Comparison of ENCODE assay signal across 8 cellular contexts in the genomic region with DNA sequence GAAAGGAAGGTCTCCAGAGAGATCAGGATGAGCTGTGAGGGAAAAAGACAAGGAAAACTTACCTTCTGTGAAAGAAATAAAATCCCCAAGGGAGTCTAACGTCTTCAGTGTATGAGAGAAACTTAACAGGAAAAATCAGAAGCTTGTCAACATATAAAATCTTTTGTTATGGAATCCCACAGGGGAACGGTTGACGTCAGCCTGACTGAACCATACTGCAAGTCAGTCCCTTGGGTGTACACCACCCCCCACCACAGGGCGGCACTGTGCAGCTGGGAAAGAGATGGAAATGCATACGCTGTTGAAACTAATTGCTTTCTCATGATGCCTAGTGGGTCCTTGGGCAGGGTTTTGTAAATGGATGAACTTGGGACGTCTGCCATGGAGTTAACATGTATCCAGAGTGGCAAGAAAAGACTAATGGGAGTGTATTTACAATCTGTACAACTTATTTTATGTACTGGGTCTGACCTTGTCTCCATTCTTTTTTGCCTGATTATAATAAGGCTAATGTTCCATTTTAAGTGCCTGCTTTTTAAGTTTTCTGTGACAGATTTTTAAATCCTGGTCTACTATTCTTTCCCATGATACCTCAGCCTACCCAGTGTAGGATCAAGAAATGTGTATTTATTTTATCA. TPM values are rescaled to one million over a fixed set of nuclear protein-coding genes. Genes with fewer than 3 reads are reported as not detected.
A peak's percentile ranks its signal among the peaks of the same experiment; 100 is the strongest.
DNase-seq lines count a peak whose midpoint lies in the region; ATAC-seq lines count a peak whose summit lies in the region.

No MANE protein-coding gene starts in this region.

- ATAC-seq in HG02981 (IDR thresholded peaks at IDR 0.05; ENCODE audit: unreplicated experiment) (peak; percentile 65), left ventricle myocardium superior (peak; percentile 15), GM19467 (IDR thresholded peaks at IDR 0.05; ENCODE audit: unreplicated experiment) (no peak)

- intact Hi-C loops in left ventricle myocardium superior (cut with micrococcal nuclease) = no loop called here

- peak; percentile 74 for DNase-seq in activated effector memory CD4-positive, alpha-beta T cell treated with anti-CD3 and anti-CD28 coated beads, Interleukin-2, amount 50 U/mL, for 16 hours
- DNase-seq in activated effector memory CD4-positive, alpha-beta T cell treated with Interleukin-2 at 50 U/mL for 16 hours = no peak
- DNase-seq in NCI-H446 treated with DMSO at 0.1 percent for 48 hours (lab: John Stamatoyannopoulos, UW) (peak; percentile 80), left ventricle myocardium superior (peak; percentile 47)
- DNase-seq in activated T-cell treated with anti-CD3 and anti-CD28 coated beads, Interleukin-2, amount 50 U/mL, for 48 hours = peak; percentile 58 to 63
- peak; percentile 15 to 33 for DNase-seq in stimulated activated CD4-positive, alpha-beta T cell treated with anti-CD3 and anti-CD28 coated beads, Interleukin-1b, Interleukin-23, amount 100 ng/mL, for 4 hours (ENCODE audit: low read depth in 2 of 2)

RNA-seq across cellular contexts. Expression of a gene that starts 22.7 kb away (rescaled TPM):
- 2.5 TPM for total RNA-seq in left ventricle myocardium superior

RNA-seq across cellular contexts. Expression of a gene that starts 44.5 kb away (rescaled TPM):
- 48.5 TPM for total RNA-seq in left ventricle myocardium superior
